15 cellular contexts compared by ENCODE assay signal in the genomic region with DNA sequence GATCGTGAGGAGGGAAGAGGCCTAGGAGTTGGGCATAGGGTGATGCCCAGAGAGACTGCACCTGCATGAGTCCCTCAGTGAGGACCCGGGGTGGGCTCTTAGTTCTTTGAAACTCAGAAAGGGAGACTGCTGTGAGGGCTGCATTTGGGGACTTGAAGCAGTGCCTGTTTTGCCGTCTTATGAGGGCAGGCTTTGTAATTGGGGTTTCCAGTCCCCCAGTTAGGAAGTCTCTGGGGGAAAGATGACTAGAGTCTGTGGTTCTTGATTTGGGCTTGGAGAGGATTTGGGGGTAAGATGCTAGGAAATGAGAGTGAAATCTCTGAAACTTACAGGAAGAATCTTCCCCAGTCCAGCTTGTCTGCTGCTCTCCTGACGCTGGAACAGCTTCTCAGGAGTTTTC.
DNase-seq lines count a peak whose midpoint lies in the region; ATAC-seq, FAIRE-seq and TF ChIP-seq lines count a peak whose summit lies in the region.
"Had no signal": no experiment of that assay in that cellular context is flagged by ENCODE, and none has a peak within 500 bp of the region (broad histone marks: within the 10 kb centered on the region; RNA-seq: fewer than 3 reads in every experiment).

No MANE protein-coding gene starts in this region.

- no peak overlapping the region for H3K4me3 ChIP-seq in BLaER1 treated with 17β-estradiol and CSF1 and Interleukin-3, amounts not matched to agents 10 nM and 100 nM
- no peak overlapping the region for H3K4me3 ChIP-seq in GM23338
- H3K4me3 ChIP-seq in upper lobe of right lung: no peak overlapping the region
- H3K4me3 ChIP-seq: MG63 had no signal

- no peak overlapping the region for H3K27ac ChIP-seq in BLaER1 treated with 17β-estradiol and CSF1 and Interleukin-3, amounts not matched to agents 10 nM and 100 nM
- H3K27ac ChIP-seq in GM23338 (ENCODE audit: low read depth) (no peak overlapping the region), upper lobe of right lung (no peak overlapping the region)
- H3K27ac ChIP-seq: parathyroid adenoma had no signal

- no peaks in the 10 kb centered on the region for H3K36me3 Mint-ChIP-seq in GM23338 (ENCODE audit: low read depth)
- peaks cover 23% of the 10 kb centered on the region for H3K36me3 Mint-ChIP-seq in activated T-helper 17 cell treated with anti-CD3 and anti-CD28 coated beads, Interleukin-2, amount 50 U/mL, for 72 hours (ENCODE audit: low read depth)
- no peaks in the 10 kb centered on the region for H3K36me3 Mint-ChIP-seq in nephron (ENCODE audit: low read depth)

- H3K9me3 Mint-ChIP-seq in GM23338: no peaks in the 10 kb centered on the region
- no peaks in the 10 kb centered on the region for H3K9me3 Mint-ChIP-seq in activated T-helper 17 cell treated with anti-CD3 and anti-CD28 coated beads, Interleukin-2, amount 50 U/mL, for 72 hours
- no peaks in the 10 kb centered on the region for H3K9me3 Mint-ChIP-seq in nephron

- H3K4me1 ChIP-seq in BLaER1 treated with 17β-estradiol and CSF1 and Interleukin-3, amounts not matched to agents 10 nM and 100 nM: peaks cover 4 to 61% (median 9%) of the 10 kb centered on the region in 10 experiments; a peak in 15 of 20 replicates
- H3K4me1 ChIP-seq in GM23338 (ENCODE audit: insufficient read depth) (no peaks in the 10 kb centered on the region), upper lobe of right lung (no peaks in the 10 kb centered on the region)
- H3K4me1 ChIP-seq: parathyroid adenoma had no signal

- peak overlapping the region in 9 of 11 experiments; percentile 6 to 64 (median 36); a peak in 14 of 22 replicates for H3K4me2 ChIP-seq in BLaER1 treated with 17β-estradiol and CSF1 and Interleukin-3, amounts not matched to agents 10 nM and 100 nM
- no peak overlapping the region for H3K4me2 ChIP-seq in GM23338

- H3K27me3 Mint-ChIP-seq in GM23338 (ENCODE audit: insufficient read depth, low read depth, poor library complexity) (peaks cover 1% of the 10 kb centered on the region), nephron (ENCODE audit: low read depth) (peaks cover under 1% of the 10 kb centered on the region)
- no peaks in the 10 kb centered on the region for H3K27me3 Mint-ChIP-seq in activated T-helper 17 cell treated with anti-CD3 and anti-CD28 coated beads, Interleukin-2, amount 50 U/mL, for 72 hours

- no peaks in the 10 kb centered on the region for H3K9me2 ChIP-seq in GM23338 (ENCODE audit: insufficient read depth)

- ATAC-seq in GM23338 (no peak), upper lobe of right lung (no peak)
- ATAC-seq in activated T-helper 17 cell treated with anti-CD3 and anti-CD28 coated beads, Interleukin-2, amount 50 U/mL, for 72 hours (replicated peaks): peak; percentile 20

- no peaks in the 10 kb centered on the region for H4K20me1 ChIP-seq in BLaER1 treated with 17β-estradiol and CSF1 and Interleukin-3, amounts not matched to agents 10 nM and 100 nM
- H4K20me1 ChIP-seq in GM23338 (replicated peaks; ENCODE audit: insufficient read depth): no peaks in the 10 kb centered on the region

- no peaks in the 10 kb centered on the region for H3K36me3 ChIP-seq in BLaER1 treated with 17β-estradiol and CSF1 and Interleukin-3, amounts not matched to agents 10 nM and 100 nM
- no peaks in the 10 kb centered on the region for H3K36me3 ChIP-seq in GM23338 (ENCODE audit: insufficient read depth)
- H3K36me3 ChIP-seq in upper lobe of right lung: no peaks in the 10 kb centered on the region
- H3K36me3 ChIP-seq: MG63 had no signal

- DNase-seq in GM23338 (ENCODE audit: low spot score): no peak
- no peak for DNase-seq in GM19239 (ENCODE audit: insufficient read length, low spot score)
- no peak for DNase-seq in upper lobe of right lung
- DNase-seq in ureter (ENCODE audit: low spot score): no peak
- DNase-seq in SHP77 (lab: John Stamatoyannopoulos, UW): no peak
- DNase-seq: GOT3, mammary epithelial cell, NCI-H2081 treated with DMSO at 0.1 percent for 48 hours had no signal

- FAIRE-seq in GM19239 (lab: Jason Lieb, UNC): no peak
- FAIRE-seq: GM12891, TTC549 had no signal

- no peak overlapping the region for H3K27ac Mint-ChIP-seq in GM23338
- H3K27ac Mint-ChIP-seq in activated T-helper 17 cell treated with anti-CD3 and anti-CD28 coated beads, Interleukin-2, amount 50 U/mL, for 72 hours: peak overlapping the region; percentile 99
- H3K27ac Mint-ChIP-seq in nephron: peak overlapping the region; percentile 3 to 14 (median 8)

- TF ChIP-seq CTCF in GM23338 (conservative IDR thresholded peaks at IDR 0.05; ENCODE audit: low read depth in 2 of 2) (no peak), nephron (IDR thresholded peaks at IDR 0.05; ENCODE audit: unreplicated experiment in 3 of 3) (no peak), upper lobe of right lung (IDR thresholded peaks at IDR 0.05) (no peak)

- H3K4me1 Mint-ChIP-seq in GM23338 (no peaks in the 10 kb centered on the region), nephron (peaks cover 15% of the 10 kb centered on the region)
- peaks cover 19% of the 10 kb centered on the region for H3K4me1 Mint-ChIP-seq in activated T-helper 17 cell treated with anti-CD3 and anti-CD28 coated beads, Interleukin-2, amount 50 U/mL, for 72 hours

- peak overlapping the region; percentile 43; the same call in 1 of the 2 replicates for H2AFZ ChIP-seq in GM23338

- H3K9ac ChIP-seq in BLaER1 treated with 17β-estradiol and CSF1 and Interleukin-3, amounts not matched to agents 10 nM and 100 nM: no peak overlapping the region
- H3K9ac ChIP-seq: parathyroid adenoma had no signal

- H3F3A ChIP-seq in GM23338 (replicated peaks; ENCODE audit: low read depth): no peaks in the 10 kb centered on the region

- H3K9me3 ChIP-seq in BLaER1 treated with 17β-estradiol and CSF1 and Interleukin-3, amounts not matched to agents 10 nM and 100 nM (replicated peaks in 1 of 11): no peaks in the 10 kb centered on the region
- H3K9me3 ChIP-seq in upper lobe of right lung: no peaks in the 10 kb centered on the region
- H3K9me3 ChIP-seq: MG63 had no signal

- H3K27me3 ChIP-seq in BLaER1 treated with 17β-estradiol and CSF1 and Interleukin-3, amounts not matched to agents 10 nM and 100 nM: no peaks in the 10 kb centered on the region
- H3K27me3 ChIP-seq in GM23338 (ENCODE audit: insufficient read depth) (no peaks in the 10 kb centered on the region), upper lobe of right lung (no peaks in the 10 kb centered on the region)
- H3K27me3 ChIP-seq: MG63 had no signal

- H3K79me2 ChIP-seq in GM23338 (replicated peaks; ENCODE audit: insufficient read depth): no peaks in the 10 kb centered on the region
- H3K79me2 ChIP-seq: parathyroid adenoma had no signal

- intact Hi-C loops in upper lobe of right lung (cut with DNase I): no loop called here

- no peak overlapping the region for H3K4me3 Mint-ChIP-seq in GM23338
- H3K4me3 Mint-ChIP-seq in activated T-helper 17 cell treated with anti-CD3 and anti-CD28 coated beads, Interleukin-2, amount 50 U/mL, for 72 hours: peak overlapping the region; percentile 84
- no peak overlapping the region for H3K4me3 Mint-ChIP-seq in nephron

TF ChIP-seq in GM23338, 12 proteins besides CTCF, POLR2A, EP300 and RAD21 (continues in another document):
- TF ChIP-seq CREB1 (CRISPR knock-in tag; IDR thresholded peaks at IDR 0.05; ENCODE audit: low read depth): no peak
- TF ChIP-seq POLR2AphosphoS5 (IDR thresholded peaks at IDR 0.05; ENCODE audit: low read depth): no peak
